In the genomic region with DNA sequence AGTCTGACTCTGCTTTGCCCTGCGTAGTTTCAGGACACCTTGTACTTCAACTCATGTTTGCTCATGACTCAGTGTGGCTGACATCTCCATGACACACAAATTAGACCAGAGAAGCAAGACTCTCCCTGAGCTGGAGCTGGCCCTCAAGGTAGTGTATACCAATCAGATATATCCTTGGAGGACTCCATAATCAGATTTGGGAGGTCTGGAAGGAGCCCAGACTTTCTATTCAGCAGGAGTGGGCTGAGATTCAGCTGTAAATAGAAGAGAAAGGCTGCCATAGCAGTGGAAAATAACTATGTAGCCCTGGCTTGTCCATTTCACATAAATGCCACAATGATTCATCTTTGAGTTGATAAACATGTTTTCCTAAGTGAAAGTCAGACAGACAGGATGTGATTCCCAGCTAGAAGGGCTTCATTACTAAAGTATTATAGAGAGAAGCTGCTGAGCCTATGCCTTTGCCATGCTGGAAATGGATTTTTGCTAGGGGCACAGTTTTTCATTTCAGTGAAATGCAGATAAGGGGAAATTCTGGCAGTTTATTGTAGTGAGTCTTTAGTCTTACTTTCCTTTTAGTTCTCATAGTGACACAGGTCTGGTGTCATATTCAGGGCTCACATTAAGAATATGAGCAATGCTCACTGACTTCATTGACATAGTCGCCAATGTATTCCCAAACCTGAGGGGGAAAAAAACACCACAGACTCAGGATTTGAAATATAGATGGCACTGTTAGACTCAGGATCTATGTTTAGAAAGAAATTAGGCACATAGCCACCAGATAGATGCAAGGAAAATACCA, we compare ENCODE assay signal across 13 cellular contexts.
A peak's percentile ranks its signal among the peaks of the same experiment; 100 is the strongest.
DNase-seq lines count a peak whose midpoint lies in the region; ATAC-seq and TF ChIP-seq lines count a peak whose summit lies in the region.
"Had no signal": no experiment of that assay in that cellular context is flagged by ENCODE, and none has a peak within 500 bp of the region (broad histone marks: within the 10 kb centered on the region; RNA-seq: fewer than 3 reads in every experiment).

No MANE protein-coding gene starts in this region.

- POLR2A ChIA-PET in HEK293T (lab: Yijun Ruan, JAX), result no interaction called here

- no peak for ATAC-seq in left colon
- ATAC-seq: CD8-positive, alpha-beta T cell; HCT116; heart right ventricle; stimulated activated memory B cell treated with anti-CD40 and anti-IgM and Interleukin-4, amounts not matched to agents 10 μg/mL and 1 μg/mL and 100 μg/mL, for 72 hours had no signal

- DNase-seq in HEK293T (ENCODE audit: extremely low spot score) (peak; percentile 12), T1000 (lab: John Stamatoyannopoulos, UW) (peak; percentile 34), fibroblast of villous mesenchyme (ENCODE audit: low read depth) (peak; percentile 47), skeletal muscle cell (ENCODE audit: low read depth) (peak; percentile 93), left colon (no peak), DMS 273 treated with DMSO at 0.1 percent for 48 hours (lab: John Stamatoyannopoulos, UW) (no peak), mucosa of gallbladder (ENCODE audit: low spot score) (no peak)
- DNase-seq in activated CD4-positive, CD25-positive, alpha-beta regulatory T cell treated with anti-CD3 and anti-CD28 coated beads, Interleukin-2, amount 50 U/mL, for 72 hours, result no peak
- DNase-seq: CD8-positive, alpha-beta T cell; heart right ventricle had no signal

- H3K4me3 ChIP-seq in fibroblast of villous mesenchyme (ENCODE audit: low read depth, low read length) (no peak overlapping the region), skeletal muscle cell (ENCODE audit: low read depth, low read length) (no peak overlapping the region)
- H3K4me3 ChIP-seq: cardiac muscle cell, heart right ventricle had no signal

- intact Hi-C loops in left colon (cut with DNase I, micrococcal nuclease), result no loop called here

- no peak for TF ChIP-seq CTCF in fibroblast of villous mesenchyme (IDR thresholded peaks at IDR 0.05; ENCODE audit: insufficient read depth, low read depth, low read length)

- CTCF ChIA-PET in HEK293T (lab: Yijun Ruan, JAX), result interaction anchor here (0.7 kb wide), 1 partner anchor 625 kb away, joined by 6 read pairs; no protein-coding TSS in a partner anchor

TF ChIP-seq in HEK293T, 16 proteins besides CTCF, POLR2A, EP300 and RAD21:
- TF ChIP-seq, protein P1, sequence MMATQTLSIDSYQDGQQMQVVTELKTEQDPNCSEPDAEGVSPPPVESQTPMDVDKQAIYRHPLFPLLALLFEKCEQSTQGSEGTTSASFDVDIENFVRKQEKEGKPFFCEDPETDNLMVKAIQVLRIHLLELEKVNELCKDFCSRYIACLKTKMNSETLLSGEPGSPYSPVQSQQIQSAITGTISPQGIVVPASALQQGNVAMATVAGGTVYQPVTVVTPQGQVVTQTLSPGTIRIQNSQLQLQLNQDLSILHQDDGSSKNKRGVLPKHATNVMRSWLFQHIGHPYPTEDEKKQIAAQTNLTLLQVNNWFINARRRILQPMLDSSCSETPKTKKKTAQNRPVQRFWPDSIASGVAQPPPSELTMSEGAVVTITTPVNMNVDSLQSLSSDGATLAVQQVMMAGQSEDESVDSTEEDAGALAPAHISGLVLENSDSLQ (IDR thresholded peaks at IDR 0.05), result peak; percentile 90
- TF ChIP-seq SP1 (IDR thresholded peaks at IDR 0.05), result no peak

Comparison
In these comparisons a context has a peak if more than half of its experiments do, and no peak if none do; other contexts are left out.
1. DNase-seq: peak in HEK293T (single experiment), T1000 (single experiment), fibroblast of villous mesenchyme (single experiment) and skeletal muscle cell (single experiment); none in left colon (0 of 2), DMS 273 treated with DMSO at 0.1 percent for 48 hours (single experiment), mucosa of gallbladder (single experiment) and activated CD4-positive, CD25-positive, alpha-beta regulatory T cell treated with anti-CD3 and anti-CD28 coated beads, Interleukin-2, amount 50 U/mL, for 72 hours (single experiment).